In the genomic region with DNA sequence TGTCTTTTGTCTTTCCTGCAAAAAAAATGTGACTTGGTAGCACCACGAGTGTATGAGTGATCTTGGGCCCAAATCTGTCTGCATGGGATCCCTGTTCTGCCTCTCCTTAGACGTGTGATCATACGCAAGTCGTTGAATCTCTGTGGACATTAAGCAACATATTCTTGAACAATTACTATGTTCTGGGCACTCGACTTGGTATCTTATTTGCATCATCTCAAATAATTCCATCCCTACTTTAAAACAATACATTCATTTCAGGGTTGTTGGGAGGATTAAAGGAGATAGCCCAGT, we compare ENCODE assay signal across 1 cellular context.
TF ChIP-seq lines count a peak whose summit lies in the region.

No MANE protein-coding gene starts in this region.

TF ChIP-seq in GM12878, 131 proteins besides CTCF, POLR2A, EP300 and RAD21 (continued from another document):
- TF ChIP-seq, protein P1, sequence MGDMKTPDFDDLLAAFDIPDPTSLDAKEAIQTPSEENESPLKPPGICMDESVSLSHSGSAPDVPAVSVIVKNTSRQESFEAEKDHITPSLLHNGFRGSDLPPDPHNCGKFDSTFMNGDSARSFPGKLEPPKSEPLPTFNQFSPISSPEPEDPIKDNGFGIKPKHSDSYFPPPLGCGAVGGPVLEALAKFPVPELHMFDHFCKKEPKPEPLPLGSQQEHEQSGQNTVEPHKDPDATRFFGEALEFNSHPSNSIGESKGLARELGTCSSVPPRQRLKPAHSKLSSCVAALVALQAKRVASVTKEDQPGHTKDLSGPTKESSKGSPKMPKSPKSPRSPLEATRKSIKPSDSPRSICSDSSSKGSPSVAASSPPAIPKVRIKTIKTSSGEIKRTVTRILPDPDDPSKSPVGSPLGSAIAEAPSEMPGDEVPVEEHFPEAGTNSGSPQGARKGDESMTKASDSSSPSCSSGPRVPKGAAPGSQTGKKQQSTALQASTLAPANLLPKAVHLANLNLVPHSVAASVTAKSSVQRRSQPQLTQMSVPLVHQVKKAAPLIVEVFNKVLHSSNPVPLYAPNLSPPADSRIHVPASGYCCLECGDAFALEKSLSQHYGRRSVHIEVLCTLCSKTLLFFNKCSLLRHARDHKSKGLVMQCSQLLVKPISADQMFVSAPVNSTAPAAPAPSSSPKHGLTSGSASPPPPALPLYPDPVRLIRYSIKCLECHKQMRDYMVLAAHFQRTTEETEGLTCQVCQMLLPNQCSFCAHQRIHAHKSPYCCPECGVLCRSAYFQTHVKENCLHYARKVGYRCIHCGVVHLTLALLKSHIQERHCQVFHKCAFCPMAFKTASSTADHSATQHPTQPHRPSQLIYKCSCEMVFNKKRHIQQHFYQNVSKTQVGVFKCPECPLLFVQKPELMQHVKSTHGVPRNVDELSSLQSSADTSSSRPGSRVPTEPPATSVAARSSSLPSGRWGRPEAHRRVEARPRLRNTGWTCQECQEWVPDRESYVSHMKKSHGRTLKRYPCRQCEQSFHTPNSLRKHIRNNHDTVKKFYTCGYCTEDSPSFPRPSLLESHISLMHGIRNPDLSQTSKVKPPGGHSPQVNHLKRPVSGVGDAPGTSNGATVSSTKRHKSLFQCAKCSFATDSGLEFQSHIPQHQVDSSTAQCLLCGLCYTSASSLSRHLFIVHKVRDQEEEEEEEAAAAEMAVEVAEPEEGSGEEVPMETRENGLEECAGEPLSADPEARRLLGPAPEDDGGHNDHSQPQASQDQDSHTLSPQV (IDR thresholded peaks at IDR 0.05) = no peak
- TF ChIP-seq CEBPZ (IDR thresholded peaks at IDR 0.05; ENCODE audit: low read depth, low read length) = no peak
- TF ChIP-seq EED (IDR thresholded peaks at IDR 0.05; ENCODE audit: low read depth) = no peak
